ENCODE assay signal across 11 cellular contexts in the genomic region with DNA sequence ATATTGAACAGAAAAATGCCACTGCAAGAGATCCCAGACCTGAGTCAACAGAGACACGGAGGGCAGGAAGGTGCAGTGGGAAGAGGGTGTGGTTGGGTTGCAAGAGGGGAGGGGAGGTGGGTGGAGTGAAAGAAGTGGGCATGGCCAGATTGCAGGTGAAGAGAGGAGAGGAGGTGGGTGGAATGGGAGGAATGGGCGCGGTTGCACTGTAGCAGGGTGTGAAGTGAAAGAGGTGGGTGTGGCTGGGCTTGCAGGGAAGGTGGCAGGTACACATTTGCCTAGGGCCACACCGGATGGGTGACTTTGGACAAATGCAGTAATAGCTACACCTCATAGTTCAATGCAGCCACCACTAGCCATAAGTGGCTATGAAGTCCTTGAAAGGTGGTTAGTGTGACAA.
A peak's percentile ranks its signal among the peaks of the same experiment; 100 is the strongest.
DNase-seq lines count a peak whose midpoint lies in the region; ATAC-seq, FAIRE-seq and TF ChIP-seq lines count a peak whose summit lies in the region.
"Had no signal": no experiment of that assay in that cellular context is flagged by ENCODE, and none has a peak within 500 bp of the region (broad histone marks: within the 10 kb centered on the region; RNA-seq: fewer than 3 reads in every experiment).

No MANE protein-coding gene starts in this region.

- peak overlapping the region; percentile 31 for H3K27ac Mint-ChIP-seq in CD4-positive, alpha-beta T cell
- H3K27ac Mint-ChIP-seq: nephron had no signal

- peak in 2 of 10 experiments; percentile 11 to 19 for DNase-seq in CD4-positive, alpha-beta T cell
- DNase-seq in bronchial epithelial cell (ENCODE audit: low read depth): peak; percentile 75
- DNase-seq in head of caudate nucleus: no peak
- DNase-seq in SHP77 (lab: John Stamatoyannopoulos, UW): no peak
- DNase-seq in NCI-H524 (lab: John Stamatoyannopoulos, UW): no peak
- DNase-seq: DND-41, dorsolateral prefrontal cortex had no signal

- peak; percentile 50 for FAIRE-seq in bronchial epithelial cell (lab: Jason Lieb, UNC)

- peak; percentile 67 for ATAC-seq in CD4-positive, alpha-beta T cell (ENCODE audit: poor library complexity)
- peak; percentile 49 for ATAC-seq in GM19035 (IDR thresholded peaks at IDR 0.05; ENCODE audit: unreplicated experiment)
- ATAC-seq in HG03432 (IDR thresholded peaks at IDR 0.05; ENCODE audit: unreplicated experiment): peak; percentile 48
- ATAC-seq in GM19023 (IDR thresholded peaks at IDR 0.05; ENCODE audit: unreplicated experiment): no peak

- H3K9me3 ChIP-seq in CD4-positive, alpha-beta T cell (ENCODE audit: control insufficient read depth, low read length): no peaks in the 10 kb centered on the region

- H3K36me3 ChIP-seq in bronchial epithelial cell (ENCODE audit: control insufficient read depth, insufficient read depth, low read length): no peaks in the 10 kb centered on the region

- TF ChIP-seq CTCF in CD4-positive, alpha-beta T cell (IDR thresholded peaks at IDR 0.05): no peak
- TF ChIP-seq CTCF in bronchial epithelial cell (IDR thresholded peaks at IDR 0.05; ENCODE audit: insufficient read depth, low read length, severe bottlenecking): no peak

- no peak overlapping the region for H3K4me3 ChIP-seq in bronchial epithelial cell (ENCODE audit: low read depth, low read length)
- H3K4me3 ChIP-seq: dorsolateral prefrontal cortex had no signal

- H3K4me1 Mint-ChIP-seq in CD4-positive, alpha-beta T cell (ENCODE audit: low read depth): peaks cover 76% of the 10 kb centered on the region

- CTCF ChIA-PET in CD4-positive, alpha-beta T cell (lab: Charles Lee): interaction anchor here (1.9 kb wide), 1 partner anchor 14 kb away, joined by 4 read pairs; no protein-coding TSS in a partner anchor

- no peaks in the 10 kb centered on the region for H3K9me3 Mint-ChIP-seq in CD4-positive, alpha-beta T cell
- H3K9me3 Mint-ChIP-seq: nephron had no signal

- POLR2A ChIA-PET in CD4-positive, alpha-beta T cell (lab: Charles Lee): interaction anchor here (0.8 to 1.0 kb wide), 2 partner anchors 18 to 75 kb away, joined by 3 read pairs; no protein-coding TSS in a partner anchor

- H3K27me3 Mint-ChIP-seq in CD4-positive, alpha-beta T cell: no peaks in the 10 kb centered on the region

- H3K27me3 ChIP-seq in CD4-positive, alpha-beta T cell (ENCODE audit: control insufficient read depth, insufficient read depth, low read length): no peaks in the 10 kb centered on the region
- H3K27me3 ChIP-seq in bronchial epithelial cell (ENCODE audit: control insufficient read depth, insufficient read depth, low read length): no peaks in the 10 kb centered on the region
- H3K27me3 ChIP-seq: dorsolateral prefrontal cortex had no signal

- intact Hi-C loops in CD4-positive, alpha-beta T cell (cut with DNase I, micrococcal nuclease): no loop called here
- intact Hi-C loops in head of caudate nucleus (cut with DNase I): no loop called here

- no peak overlapping the region for H3K27ac ChIP-seq in CD4-positive, alpha-beta T cell (ENCODE audit: low read depth, low read length)

- H3K36me3 Mint-ChIP-seq in CD4-positive, alpha-beta T cell (ENCODE audit: low read depth): peaks cover 38% of the 10 kb centered on the region

- H3K4me3 Mint-ChIP-seq in CD4-positive, alpha-beta T cell: peak overlapping the region; percentile 2
- H3K4me3 Mint-ChIP-seq: nephron had no signal
